Comparison of ENCODE assay signal across 8 cellular contexts in genomic region chr22:32644252-32645100, GRCh38.
DNase-seq lines count a peak whose midpoint lies in the region; ATAC-seq and TF ChIP-seq lines count a peak whose summit lies in the region.

No MANE protein-coding gene starts in this region.

- DNase-seq in activated T-cell treated with anti-CD3 and anti-CD28 coated beads for 24 hours (ENCODE audit: low read depth) = peak; percentile 8
- peak; percentile 96 to 97 for DNase-seq in foreskin keratinocyte
- no peak for DNase-seq in sciatic nerve (ENCODE audit: low spot score)
- DNase-seq in NCI-H146 (lab: John Stamatoyannopoulos, UW) = no peak
- no peak for DNase-seq in HAP-1 (ENCODE audit: low spot score in 2 of 2)
- no peak for DNase-seq in NK-92 (lab: John Stamatoyannopoulos, UW; ENCODE audit: unreplicated experiment)

- H3K27ac ChIP-seq in KOPT-K1 (ENCODE audit: low read depth, low read length, poor library complexity, severe bottlenecking) = peak overlapping the region; percentile 89
- peak overlapping the region; percentile 77 for H3K27ac ChIP-seq in foreskin keratinocyte

- H3K9me3 ChIP-seq in KOPT-K1 (ENCODE audit: insufficient read depth, low read length, poor library complexity, severe bottlenecking) (no peaks in the 10 kb centered on the region), HAP-1 (no peaks in the 10 kb centered on the region)

- peak; percentile 44 for TF ChIP-seq CTCF in foreskin keratinocyte (conservative IDR thresholded peaks at IDR 0.05)

- H3K27me3 ChIP-seq in foreskin keratinocyte = no peaks in the 10 kb centered on the region
- H3K27me3 ChIP-seq in HAP-1 (ENCODE audit: low read depth) = no peaks in the 10 kb centered on the region

- no peaks in the 10 kb centered on the region for H3K36me3 ChIP-seq in KOPT-K1 (ENCODE audit: insufficient read depth, low read length)
- H3K36me3 ChIP-seq in HAP-1 (replicated peaks) = no peaks in the 10 kb centered on the region

- peaks cover 8% of the 10 kb centered on the region for H3K4me1 ChIP-seq in foreskin keratinocyte
- no peaks in the 10 kb centered on the region for H3K4me1 ChIP-seq in HAP-1

- in situ Hi-C loops in HAP-1 (cut with MboI; ENCODE audit: low sequenced_read_pairs) = no loop called here

- intact Hi-C loops in sciatic nerve (cut with DNase I) = no loop called here

- no peak for TF ChIP-seq POLR2A in GM18505 (IDR thresholded peaks at IDR 0.05; ENCODE audit: borderline replicate concordance, extremely low read depth, insufficient read depth, insufficient read length)

- H3K4me3 ChIP-seq in HAP-1 = no peak overlapping the region

- ATAC-seq in foreskin keratinocyte (peak; percentile 91), sciatic nerve (peak; percentile 86), GM18505 (IDR thresholded peaks at IDR 0.05; ENCODE audit: unreplicated experiment) (no peak)

Comparison
In these comparisons a context has a peak if more than half of its experiments do, and no peak if none do; other contexts are left out.
1. DNase-seq: peak in activated T-cell treated with anti-CD3 and anti-CD28 coated beads for 24 hours (single experiment) and foreskin keratinocyte (2 of 2); none in sciatic nerve (single experiment), NCI-H146 (single experiment), HAP-1 (0 of 2) and NK-92 (single experiment).